ENCODE assay signal across 8 cellular contexts in genomic region chr12:6765048-6765633, GRCh38. TPM values are rescaled to one million over a fixed set of nuclear protein-coding genes. Genes with fewer than 3 reads are reported as not detected.
A peak's percentile ranks its signal among the peaks of the same experiment; 100 is the strongest.
DNase-seq lines count a peak whose midpoint lies in the region; ATAC-seq and TF ChIP-seq lines count a peak whose summit lies in the region.

No MANE protein-coding gene starts in this region.

- H3K27ac Mint-ChIP-seq in CD8-positive, alpha-beta T cell, result peak overlapping the region; percentile 69
- peak overlapping the region; percentile 98 to 100 (median 99) for H3K27ac Mint-ChIP-seq in brain
- H3K27ac Mint-ChIP-seq in mesothelial cell of epicardium, result peak overlapping the region; percentile 90

- intact Hi-C loops in CD8-positive, alpha-beta T cell (cut with DNase I, micrococcal nuclease), result no loop called here

- no peak for DNase-seq in CD8-positive, alpha-beta T cell
- DNase-seq in LNCaP clone FGC (ENCODE audit: low read depth), result no peak
- no peak for DNase-seq in mesothelial cell of epicardium (ENCODE audit: low spot score in 2 of 2, unreplicated experiment in 2 of 2)
- DNase-seq in T1000 (lab: John Stamatoyannopoulos, UW), result no peak

- H3K27ac ChIP-seq in CD8-positive, alpha-beta T cell (ENCODE audit: low read depth, low read length), result no peak overlapping the region

- H3K4me3 ChIP-seq in CD8-positive, alpha-beta T cell (ENCODE audit: low read depth, low read length), result no peak overlapping the region
- H3K4me3 ChIP-seq in LNCaP clone FGC (ENCODE audit: low read depth, low read length), result peak overlapping the region; percentile 81

- H3K36me3 Mint-ChIP-seq in CD8-positive, alpha-beta T cell, result no peaks in the 10 kb centered on the region
- peaks cover 12% of the 10 kb centered on the region for H3K36me3 Mint-ChIP-seq in brain
- no peaks in the 10 kb centered on the region for H3K36me3 Mint-ChIP-seq in mesothelial cell of epicardium

- no peaks in the 10 kb centered on the region for H3K36me3 ChIP-seq in CD8-positive, alpha-beta T cell (ENCODE audit: insufficient read depth, low read length)

- peak overlapping the region; percentile 80 for H3K4me3 Mint-ChIP-seq in CD8-positive, alpha-beta T cell
- H3K4me3 Mint-ChIP-seq in brain (peak overlapping the region; percentile 85 to 94 (median 85)), mesothelial cell of epicardium (peak overlapping the region; percentile 63)

- H3K27me3 ChIP-seq in CD8-positive, alpha-beta T cell (ENCODE audit: insufficient read depth, low read length), result peaks cover 7% of the 10 kb centered on the region

- POLR2A ChIA-PET in CD8-positive, alpha-beta T cell (lab: Charles Lee), result interaction anchor here (0.8 to 3.2 kb wide), 5 partner anchors 10 to 153 kb away, joined by 3 to 31 read pairs (median 3); partner anchors contain the start of genes MLF2 and ZNF384

- CTCF ChIA-PET in CD8-positive, alpha-beta T cell (lab: Charles Lee), result interaction anchor here (1.0 to 23.2 kb wide), 7 partner anchors 10 to 76 kb away, joined by 3 to 403 read pairs (median 6); partner anchors contain the start of genes COPS7A, MLF2 and ZNF384

- no peak for TF ChIP-seq CTCF in CD8-positive, alpha-beta T cell (IDR thresholded peaks at IDR 0.05)
- no peak for TF ChIP-seq CTCF in LNCaP clone FGC (IDR thresholded peaks at IDR 0.05; ENCODE audit: control insufficient read depth, extremely low read depth, insufficient read depth)
- TF ChIP-seq CTCF in brain (conservative IDR thresholded peaks at IDR 0.05), result no peak
- TF ChIP-seq CTCF in mesothelial cell of epicardium (IDR thresholded peaks at IDR 0.05; ENCODE audit: unreplicated experiment), result no peak

- ATAC-seq in CD8-positive, alpha-beta T cell, result no peak
- ATAC-seq in HG03460 (IDR thresholded peaks at IDR 0.05; ENCODE audit: unreplicated experiment) (no peak), GM21786 (IDR thresholded peaks at IDR 0.05; ENCODE audit: unreplicated experiment) (no peak), HG03196 (IDR thresholded peaks at IDR 0.05; ENCODE audit: unreplicated experiment) (no peak)

- H3K4me1 Mint-ChIP-seq in CD8-positive, alpha-beta T cell (ENCODE audit: low read depth), result peaks cover 31% of the 10 kb centered on the region
- H3K4me1 Mint-ChIP-seq in brain, result peaks cover 68% of the 10 kb centered on the region
- H3K4me1 Mint-ChIP-seq in mesothelial cell of epicardium, result peaks cover 55% of the 10 kb centered on the region

- peaks cover 22% of the 10 kb centered on the region for H3K4me1 ChIP-seq in CD8-positive, alpha-beta T cell (ENCODE audit: insufficient read depth, low read length)

- peaks cover 40% of the 10 kb centered on the region for H3K27me3 Mint-ChIP-seq in CD8-positive, alpha-beta T cell (ENCODE audit: low read depth)
- H3K27me3 Mint-ChIP-seq in brain (peaks cover 16% of the 10 kb centered on the region), mesothelial cell of epicardium (ENCODE audit: low read depth) (no peaks in the 10 kb centered on the region)

- no peaks in the 10 kb centered on the region for H3K9me3 Mint-ChIP-seq in CD8-positive, alpha-beta T cell
- H3K9me3 Mint-ChIP-seq in brain (peaks cover 0 to 4% (median 0%) of the 10 kb centered on the region in 5 experiments), mesothelial cell of epicardium (peaks cover 3% of the 10 kb centered on the region)

- no peaks in the 10 kb centered on the region for H3K9me3 ChIP-seq in CD8-positive, alpha-beta T cell (ENCODE audit: low read length)

RNA-seq across cellular contexts. Expression of gene PTMS, which starts 1.0 kb away (rescaled TPM):
- 1 to 10 TPM; 4.7 to 5.2 TPM for total RNA-seq in CD8-positive, alpha-beta T cell
- 1,278 TPM for polyA plus RNA-seq in brain (ENCODE audit: insufficient read depth, low read depth, low replicate concordance)
- 320 to 338 TPM (median 323 TPM) in 3 replicates for total RNA-seq in mesothelial cell of epicardium

RNA-seq across cellular contexts. Expression of gene LAG3, which starts 7.2 kb away (rescaled TPM):
- total RNA-seq in CD8-positive, alpha-beta T cell, result 1 to 10 TPM; 8.5 to 9.3 TPM
- 0.81 TPM for polyA plus RNA-seq in brain (ENCODE audit: insufficient read depth, low read depth, low replicate concordance)
- total RNA-seq in mesothelial cell of epicardium, result 2.7 to 3.8 TPM (median 3.5 TPM) in 3 replicates

RNA-seq across cellular contexts. Expression of gene MLF2, which starts 12.2 kb away (rescaled TPM):
- total RNA-seq in CD8-positive, alpha-beta T cell, result 100 to 1,000 TPM; 106 to 111 TPM
- polyA plus RNA-seq in brain (ENCODE audit: insufficient read depth, low read depth, low replicate concordance), result 293 TPM
- total RNA-seq in mesothelial cell of epicardium, result 195 to 203 TPM (median 202 TPM) in 3 replicates

RNA-seq across cellular contexts. Expression of gene CD4, which starts 24.2 kb away (rescaled TPM):
- under 1 TPM; 0.54 to 1.00 TPM for total RNA-seq in CD8-positive, alpha-beta T cell
- polyA plus RNA-seq in brain (ENCODE audit: insufficient read depth, low read depth, low replicate concordance), result 13.7 TPM
- total RNA-seq in mesothelial cell of epicardium, result 2.9 to 3.9 TPM (median 3.8 TPM) in 3 replicates

RNA-seq across cellular contexts. Expression of gene COPS7A, which starts 41.3 kb away (rescaled TPM):
- 10 to 100 TPM; 11.0 to 11.1 TPM for total RNA-seq in CD8-positive, alpha-beta T cell
- polyA plus RNA-seq in brain (ENCODE audit: insufficient read depth, low read depth, low replicate concordance), result 77.8 TPM
- 34.1 to 37.6 TPM (median 34.8 TPM) in 3 replicates for total RNA-seq in mesothelial cell of epicardium

Comparison
In these comparisons a context has a peak if more than half of its experiments do, and no peak if none do; other contexts are left out.
1. RNA of gene PTMS, which starts 1.0 kb away (total RNA-seq): 320 to 338 TPM in mesothelial cell of epicardium; 4.7 to 5.2 TPM in CD8-positive, alpha-beta T cell; every median in the first group is over 10 times any median in the second.
2. Peak in every context shown above with its lines, with median percentiles within 50 percentile points of each other: H3K27ac Mint-ChIP-seq and H3K4me3 Mint-ChIP-seq.